In genomic region chr1:234965128-234965527, GRCh38 we compare ENCODE assay signal across 1 cellular context.
TF ChIP-seq lines count a peak whose summit lies in the region.

No MANE protein-coding gene starts in this region.

TF ChIP-seq in GM12878, 131 proteins besides CTCF, POLR2A, EP300 and RAD21 (continued from another document):
- TF ChIP-seq LARP7 (IDR thresholded peaks at IDR 0.05) (0 out of 2 replicates have a peak, but pooled peaks have one; percentile 45), GABPA (IDR thresholded peaks at IDR 0.05; ENCODE audit: low read depth) (no peak), MTA2 (IDR thresholded peaks at IDR 0.05; ENCODE audit: low read depth) (peak; percentile 18; the same call in 1 of the 2 replicates), SREBF1 (IDR thresholded peaks at IDR 0.05; ENCODE audit: low read length) (no peak)
- TF ChIP-seq, protein P1, sequence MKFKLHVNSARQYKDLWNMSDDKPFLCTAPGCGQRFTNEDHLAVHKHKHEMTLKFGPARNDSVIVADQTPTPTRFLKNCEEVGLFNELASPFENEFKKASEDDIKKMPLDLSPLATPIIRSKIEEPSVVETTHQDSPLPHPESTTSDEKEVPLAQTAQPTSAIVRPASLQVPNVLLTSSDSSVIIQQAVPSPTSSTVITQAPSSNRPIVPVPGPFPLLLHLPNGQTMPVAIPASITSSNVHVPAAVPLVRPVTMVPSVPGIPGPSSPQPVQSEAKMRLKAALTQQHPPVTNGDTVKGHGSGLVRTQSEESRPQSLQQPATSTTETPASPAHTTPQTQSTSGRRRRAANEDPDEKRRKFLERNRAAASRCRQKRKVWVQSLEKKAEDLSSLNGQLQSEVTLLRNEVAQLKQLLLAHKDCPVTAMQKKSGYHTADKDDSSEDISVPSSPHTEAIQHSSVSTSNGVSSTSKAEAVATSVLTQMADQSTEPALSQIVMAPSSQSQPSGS (IDR thresholded peaks at IDR 0.05; ENCODE audit: low read length) = no peak
- TF ChIP-seq, protein P2, sequence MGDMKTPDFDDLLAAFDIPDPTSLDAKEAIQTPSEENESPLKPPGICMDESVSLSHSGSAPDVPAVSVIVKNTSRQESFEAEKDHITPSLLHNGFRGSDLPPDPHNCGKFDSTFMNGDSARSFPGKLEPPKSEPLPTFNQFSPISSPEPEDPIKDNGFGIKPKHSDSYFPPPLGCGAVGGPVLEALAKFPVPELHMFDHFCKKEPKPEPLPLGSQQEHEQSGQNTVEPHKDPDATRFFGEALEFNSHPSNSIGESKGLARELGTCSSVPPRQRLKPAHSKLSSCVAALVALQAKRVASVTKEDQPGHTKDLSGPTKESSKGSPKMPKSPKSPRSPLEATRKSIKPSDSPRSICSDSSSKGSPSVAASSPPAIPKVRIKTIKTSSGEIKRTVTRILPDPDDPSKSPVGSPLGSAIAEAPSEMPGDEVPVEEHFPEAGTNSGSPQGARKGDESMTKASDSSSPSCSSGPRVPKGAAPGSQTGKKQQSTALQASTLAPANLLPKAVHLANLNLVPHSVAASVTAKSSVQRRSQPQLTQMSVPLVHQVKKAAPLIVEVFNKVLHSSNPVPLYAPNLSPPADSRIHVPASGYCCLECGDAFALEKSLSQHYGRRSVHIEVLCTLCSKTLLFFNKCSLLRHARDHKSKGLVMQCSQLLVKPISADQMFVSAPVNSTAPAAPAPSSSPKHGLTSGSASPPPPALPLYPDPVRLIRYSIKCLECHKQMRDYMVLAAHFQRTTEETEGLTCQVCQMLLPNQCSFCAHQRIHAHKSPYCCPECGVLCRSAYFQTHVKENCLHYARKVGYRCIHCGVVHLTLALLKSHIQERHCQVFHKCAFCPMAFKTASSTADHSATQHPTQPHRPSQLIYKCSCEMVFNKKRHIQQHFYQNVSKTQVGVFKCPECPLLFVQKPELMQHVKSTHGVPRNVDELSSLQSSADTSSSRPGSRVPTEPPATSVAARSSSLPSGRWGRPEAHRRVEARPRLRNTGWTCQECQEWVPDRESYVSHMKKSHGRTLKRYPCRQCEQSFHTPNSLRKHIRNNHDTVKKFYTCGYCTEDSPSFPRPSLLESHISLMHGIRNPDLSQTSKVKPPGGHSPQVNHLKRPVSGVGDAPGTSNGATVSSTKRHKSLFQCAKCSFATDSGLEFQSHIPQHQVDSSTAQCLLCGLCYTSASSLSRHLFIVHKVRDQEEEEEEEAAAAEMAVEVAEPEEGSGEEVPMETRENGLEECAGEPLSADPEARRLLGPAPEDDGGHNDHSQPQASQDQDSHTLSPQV (IDR thresholded peaks at IDR 0.05) = peak; percentile 78; the same call in 1 of the 2 replicates
